In genomic region chr14:75278422-75279152, GRCh38 we compare ENCODE assay signal across 8 cellular contexts. TPM values are rescaled to one million over a fixed set of nuclear protein-coding genes. Genes with fewer than 3 reads are reported as not detected.
DNase-seq lines count a peak whose midpoint lies in the region; ATAC-seq and TF ChIP-seq lines count a peak whose summit lies in the region.

FOS (plus strand) TSS chr14:75278828; CDS start chr14:75278983, 155 bp downstream.

- H3K9me3 Mint-ChIP-seq in activated B cell treated with CpG ODN at 0.5 μM for 24 hours: no peaks in the 10 kb centered on the region

- H3K27ac Mint-ChIP-seq in activated B cell treated with CpG ODN at 0.5 μM for 24 hours: peak within 1 kb of the TSS; percentile 94

- peak within 1 kb of the TSS; percentile 94 for H3K4me3 Mint-ChIP-seq in activated B cell treated with CpG ODN at 0.5 μM for 24 hours

- H3K27me3 Mint-ChIP-seq in activated B cell treated with CpG ODN at 0.5 μM for 24 hours: peaks cover 18% of the 10 kb centered on the region

- WGBS in spleen, 5 donors: 0 to 1% (median 0%) methylated on average over 12 to 69 of the region's 69 CpGs

- peak; percentile 86 for ATAC-seq in GM19025 (IDR thresholded peaks at IDR 0.05; ENCODE audit: low read depth, unreplicated experiment)
- peak; percentile 71 for ATAC-seq in HG03196 (IDR thresholded peaks at IDR 0.05; ENCODE audit: unreplicated experiment)
- ATAC-seq in activated B cell treated with CpG ODN at 0.5 μM for 24 hours (ENCODE audit: low read depth): peak; percentile 70

- TF ChIP-seq CTCF in AG09309 (IDR thresholded peaks at IDR 0.05; ENCODE audit: control insufficient read depth, insufficient read depth, low read depth, low read length, missing control alignments) (no peak), activated B cell treated with CpG ODN at 0.5 μM for 24 hours (IDR thresholded peaks at IDR 0.05) (no peak), spleen (IDR thresholded peaks at IDR 0.05 in 8 of 11, conservative IDR thresholded peaks at IDR 0.05 in 3 of 11) (peak in 2 of 11 experiments; percentile 11 to 20)

- H3K4me3 ChIP-seq in AG09309 (ENCODE audit: control insufficient read depth, low read depth, low read length) (peak within 1 kb of the TSS; percentile 72), spleen (peak within 1 kb of the TSS; percentile 54 to 81 (median 64))

- H3K4me1 Mint-ChIP-seq in activated B cell treated with CpG ODN at 0.5 μM for 24 hours: peaks cover 64% of the 10 kb centered on the region

- intact Hi-C loops in activated B cell treated with CpG ODN at 0.5 μM for 24 hours (cut with micrococcal nuclease) (loop anchor here (1.0 to 5.0 kb wide), 4 partner anchors 16 to 1516 kb away; partner anchors contain the start of gene TMED10), spleen (cut with DNase I; ENCODE audit: low total_unique reads) (no loop called here)

- TF ChIP-seq POLR2A in spleen (IDR thresholded peaks at IDR 0.05): peak; percentile 87 to 96 (median 93)

- H3K27me3 ChIP-seq in spleen (replicated peaks in 1 of 7): peaks cover 0 to 41% (median 8%) of the 10 kb centered on the region in 7 donors

- DNase-seq in AG09309 (ENCODE audit: low read depth) (no peak), NCI-H345 (lab: John Stamatoyannopoulos, UW) (peak; percentile 95), activated B cell treated with CpG ODN at 0.5 μM for 24 hours (peak; percentile 88), caudate nucleus (lab: John Stamatoyannopoulos, UW) (peak; percentile 59 to 97 (median 91)), iris pigment epithelial cell (ENCODE audit: low read depth) (peak; percentile 96), spleen (peak; percentile 96)

- CTCF ChIA-PET in activated B cell treated with CpG ODN at 0.5 μM for 24 hours (lab: Charles Lee): no interaction called here

- H3K4me1 ChIP-seq in spleen: peaks cover 29 to 95% (median 65%) of the 10 kb centered on the region in 6 donors

- peaks cover 0 to 27% (median 10%) of the 10 kb centered on the region in 6 donors for H3K36me3 ChIP-seq in spleen

- H3K36me3 Mint-ChIP-seq in activated B cell treated with CpG ODN at 0.5 μM for 24 hours (ENCODE audit: low read depth): peaks cover 30% of the 10 kb centered on the region

- POLR2A ChIA-PET in activated B cell treated with CpG ODN at 0.5 μM for 24 hours (lab: Charles Lee): interaction anchor here (1.2 to 3.6 kb wide), 3 partner anchors 20 to 135 kb away, joined by 3 to 22 read pairs (median 5); no protein-coding TSS in a partner anchor

- no peaks in the 10 kb centered on the region for H3K9me3 ChIP-seq in spleen

- H3K27ac ChIP-seq in caudate nucleus (ENCODE audit: low read depth, low read length) (peak within 1 kb of the TSS; percentile 99), spleen (peak within 1 kb of the TSS; percentile 87 to 99 (median 96))

RNA-seq across cellular contexts. Expression of gene FOS, which starts in this region (rescaled TPM):
- total RNA-seq in activated B cell treated with CpG ODN at 0.5 μM for 24 hours: 27.1 and 37.8 TPM in 2 replicates
- total RNA-seq in spleen: 100 to 1,000 TPM in 5 of 7 donors, 10 to 100 TPM in 2; 46.0 to 414 (median 192) TPM
- polyA plus RNA-seq in spleen: 10 to 100 TPM; 18.8 to 32.9 (median 20.2) TPM
